17 cellular contexts compared by ENCODE assay signal in genomic region chr3:139537325-139537724, GRCh38. TPM values are rescaled to one million over a fixed set of nuclear protein-coding genes. Genes with fewer than 3 reads are reported as not detected.
A peak's percentile ranks its signal among the peaks of the same experiment; 100 is the strongest.
DNase-seq lines count a peak whose midpoint lies in the region; ATAC-seq, FAIRE-seq and TF ChIP-seq lines count a peak whose summit lies in the region.
"Had no signal": no experiment of that assay in that cellular context is flagged by ENCODE, and none has a peak within 500 bp of the region (broad histone marks: within the 10 kb centered on the region; RNA-seq: fewer than 3 reads in every experiment).

No MANE protein-coding gene starts in this region.

- TF ChIP-seq RAD21 in A549 (conservative IDR thresholded peaks at IDR 0.05 in 1 of 2, IDR thresholded peaks at IDR 0.05 in 1 of 2), result no peak

- ATAC-seq in A549, result peak in 1 of 2 experiments; percentile 16; a peak in 1 of 6 replicates
- ATAC-seq in HG03097 (IDR thresholded peaks at IDR 0.05; ENCODE audit: low FRiP score, unreplicated experiment), result no peak
- ATAC-seq: left cardiac atrium had no signal

- peak overlapping the region; percentile 29 for H3K9ac ChIP-seq in HUES6 (ENCODE audit: low read length)

- CTCF ChIA-PET in A549 (lab: Yijun Ruan, JAX) (no interaction called here), HEK293T (lab: Yijun Ruan, JAX) (no interaction called here)

- no peaks in the 10 kb centered on the region for H3K9me3 ChIP-seq in A549
- no peaks in the 10 kb centered on the region for H3K9me3 ChIP-seq in HUES6 (ENCODE audit: control insufficient read depth, insufficient read depth, low read depth, low read length)
- H3K9me3 ChIP-seq in ascending aorta, result no peaks in the 10 kb centered on the region
- H3K9me3 ChIP-seq: esophagus squamous epithelium, Peyer's patch had no signal

- intact Hi-C loops in ascending aorta (cut with DNase I), result loop anchor here (2.0 to 10.0 kb wide), 3 partner anchors 140 to 1747 kb away; partner anchors contain the start of genes COPB2 and NMNAT3
- intact Hi-C loops in lower leg skin (cut with DNase I; ENCODE audit: low total_unique reads), result no loop called here

- H3K4me3 ChIP-seq in A549 (no peak overlapping the region), HUES6 (ENCODE audit: low read depth, low read length) (peak overlapping the region; percentile 40; the same call in 1 of the 2 replicates), ascending aorta (no peak overlapping the region), lower leg skin (ENCODE audit: low read depth, poor library complexity, severe bottlenecking) (no peak overlapping the region)
- H3K4me3 ChIP-seq: esophagus squamous epithelium, Peyer's patch had no signal

- TF ChIP-seq POLR2A in A549 (IDR thresholded peaks at IDR 0.05; ENCODE audit: low read length), result no peak
- TF ChIP-seq POLR2A in lower leg skin (IDR thresholded peaks at IDR 0.05), result no peak

- H3K4me1 ChIP-seq in A549 (0 out of 3 replicates have a peak, but pooled peaks cover 9% of the 10 kb centered on the region), HUES6 (ENCODE audit: control insufficient read depth, insufficient read depth, low read length) (peaks cover 77% of the 10 kb centered on the region), ascending aorta (peaks cover 10 to 48% of the 10 kb centered on the region in 2 donors)

- no peak for FAIRE-seq in A549 (lab: Jason Lieb, UNC)
- FAIRE-seq: HTR-8/SVneo, TTC549 had no signal

- H3K27me3 ChIP-seq in HUES6 (ENCODE audit: control insufficient read depth, insufficient read depth, low read length) (peaks cover 18% of the 10 kb centered on the region; the same call in 1 of the 2 replicates), ascending aorta (no peaks in the 10 kb centered on the region)
- H3K27me3 ChIP-seq: Peyer's patch had no signal

- H3K4me2 ChIP-seq in A549, result no peak overlapping the region; the same call in 1 of the 3 replicates

- TF ChIP-seq EP300 in A549 (IDR thresholded peaks at IDR 0.05), result no peak

- DNase-seq in A549 (ENCODE audit: low read depth in 1 of 2, low spot score in 1 of 2) (peak in 1 of 2 experiments; percentile 23), ascending aorta (ENCODE audit: low spot score in 2 of 2) (no peak), kidney tubule cell (ENCODE audit: low spot score) (peak; percentile 79), inferior parietal cortex (ENCODE audit: extremely low spot score) (no peak), HEK293T (ENCODE audit: extremely low spot score) (no peak), lower leg skin (ENCODE audit: low spot score in 2 of 2) (no peak)
- DNase-seq: anterior cingulate cortex; esophagus squamous epithelium; left cardiac atrium; NCI-H1694; stimulated activated CD4-positive, alpha-beta T cell treated with anti-CD3 and anti-CD28 coated beads, Interleukin-2, amount 100 ng/mL, for 48 hours had no signal

- POLR2A ChIA-PET in A549 (lab: Yijun Ruan, JAX), result no interaction called here
- POLR2A ChIA-PET in HEK293T (lab: Yijun Ruan, JAX), result no interaction called here

- H3K27ac ChIP-seq in A549, result peak overlapping the region in 1 of 2 experiments; percentile 46; a peak in 2 of 6 replicates
- H3K27ac ChIP-seq in HUES6 (ENCODE audit: low read depth, low read length), result no peak overlapping the region; the same call in 1 of the 2 replicates
- peak overlapping the region; percentile 80 to 84 for H3K27ac ChIP-seq in ascending aorta
- H3K27ac ChIP-seq: esophagus squamous epithelium had no signal

- H3K36me3 ChIP-seq in HUES6 (ENCODE audit: control insufficient read depth, insufficient read depth, low read length) (peaks cover 16% of the 10 kb centered on the region; the same call in 1 of the 2 replicates), ascending aorta (no peaks in the 10 kb centered on the region)
- H3K36me3 ChIP-seq: esophagus squamous epithelium, Peyer's patch had no signal

- TF ChIP-seq CTCF in A549 (IDR thresholded peaks at IDR 0.05) (no peak), ascending aorta (IDR thresholded peaks at IDR 0.05) (no peak), lower leg skin (IDR thresholded peaks at IDR 0.05) (no peak)

TF ChIP-seq in A549, 52 proteins besides CTCF, POLR2A, EP300 and RAD21:
- TF ChIP-seq FOSL2 (IDR thresholded peaks at IDR 0.05) (no peak), FOSL2 (CRISPR knock-in tag; IDR thresholded peaks at IDR 0.05) (peak; percentile 57; the same call in 1 of the 2 replicates), RCOR1 (IDR thresholded peaks at IDR 0.05; ENCODE audit: low read depth, low read length) (no peak)

TF ChIP-seq in HEK293T, 16 proteins besides CTCF, POLR2A, EP300 and RAD21:
- TF ChIP-seq SUZ12 (IDR thresholded peaks at IDR 0.05) (no peak), L3MBTL2 (conservative IDR thresholded peaks at IDR 0.05) (no peak), FOXA1 (IDR thresholded peaks at IDR 0.05) (no peak), FOXM1 (IDR thresholded peaks at IDR 0.05; ENCODE audit: borderline replicate concordance) (no peak), ZNF384 (IDR thresholded peaks at IDR 0.05) (no peak), SP1 (IDR thresholded peaks at IDR 0.05) (no peak), PKNOX1 (IDR thresholded peaks at IDR 0.05) (no peak), LEF1 (IDR thresholded peaks at IDR 0.05; ENCODE audit: borderline replicate concordance) (no peak), ELF4 (IDR thresholded peaks at IDR 0.05) (no peak), BHLHE40 (IDR thresholded peaks at IDR 0.05; ENCODE audit: borderline replicate concordance) (no peak), ARNT (IDR thresholded peaks at IDR 0.05) (no peak)

RNA-seq across cellular contexts. Expression of gene RBP1, which starts 2.2 kb away (rescaled TPM):
- polyA plus RNA-seq in A549 (2011; rRNA removed) (4.3 and 8.2 TPM in 2 replicates), A549 (2017; fragmentation: RNase III; extraction: RNeasy Plus Mini Kit Qiagen cat#74134 plus additional on column Dnase treatment) (9.1 to 17.8 TPM (median 16.7 TPM) in 3 replicates)
- 4.0 and 5.2 TPM in 2 replicates for polyA plus RNA-seq in A549 (2012; cell fraction: cytosol; rRNA removed)
- polyA plus RNA-seq in A549 (2012; cell fraction: nucleus; rRNA removed), result 1.7 and 4.3 TPM in 2 replicates
- 2.2 and 2.4 TPM in 2 replicates for polyA minus RNA-seq in A549 (2011; rRNA and poly(A)+ RNA removed)
- total RNA-seq in ascending aorta (2.1 TPM), lower leg skin (10 to 100 TPM in 2 of 4 donors, 1 to 10 TPM in 2; 1.0 to 28.8 (median 9.0) TPM)
- total RNA-seq: G401 had no signal
